9 cellular contexts compared by ENCODE assay signal in genomic region chr11:2387266-2387982, GRCh38. TPM values are rescaled to one million over a fixed set of nuclear protein-coding genes. Genes with fewer than 3 reads are reported as not detected.
DNase-seq lines count a peak whose midpoint lies in the region; ATAC-seq and TF ChIP-seq lines count a peak whose summit lies in the region.
"Had no signal": no experiment of that assay in that cellular context is flagged by ENCODE, and none has a peak within 500 bp of the region (broad histone marks: within the 10 kb centered on the region; RNA-seq: fewer than 3 reads in every experiment).

No MANE protein-coding gene starts in this region.

- H3K9me3 ChIP-seq in SJCRH30 (replicated peaks), result no peaks in the 10 kb centered on the region
- no peaks in the 10 kb centered on the region for H3K9me3 ChIP-seq in gastroesophageal sphincter
- H3K9me3 ChIP-seq in aorta (ENCODE audit: control insufficient read depth, low read length), result no peaks in the 10 kb centered on the region
- H3K9me3 ChIP-seq: HAP-1 had no signal

- H3K27me3 ChIP-seq in SJCRH30 (no peaks in the 10 kb centered on the region), gastroesophageal sphincter (no peaks in the 10 kb centered on the region), aorta (ENCODE audit: control insufficient read depth in 1 of 2, insufficient read depth in 2 of 2, low read length in 1 of 2) (no peaks in the 10 kb centered on the region)

- DNase-seq in SJCRH30 (peak; percentile 34 to 51), AML-193 (lab: John Stamatoyannopoulos, UW) (no peak), aorta (no peak), DMS114 treated with DMSO at 0.1 percent for 48 hours (lab: John Stamatoyannopoulos, UW; ENCODE audit: unreplicated experiment) (no peak)

- intact Hi-C loops in aorta (cut with DNase I), result no loop called here

- TF ChIP-seq CTCF in GM12875 (IDR thresholded peaks at IDR 0.05; ENCODE audit: borderline replicate concordance, insufficient read depth, low read depth, low read length) (no peak), gastroesophageal sphincter (IDR thresholded peaks at IDR 0.05) (no peak)

- no peak for TF ChIP-seq POLR2A in gastroesophageal sphincter (IDR thresholded peaks at IDR 0.05)

- WGBS in gastroesophageal sphincter (ENCODE audit: low coverage in 1 of 2), 2 donors, result 40 to 47% methylated on average over 1 to 3 of the region's 14 CpGs
- WGBS in aorta, 2 donors, result 21 to 29% methylated on average over 14 of the region's 14 CpGs

- H3K27ac ChIP-seq in SJCRH30, result no peak overlapping the region
- H3K27ac ChIP-seq in gastroesophageal sphincter, result peak overlapping the region; percentile 77 to 100 (median 100)
- peak overlapping the region in 17 of 21 experiments; percentile 15 to 82 (median 45) for H3K27ac ChIP-seq in skin epidermis
- peak overlapping the region in 1 of 2 donors; percentile 4 for H3K27ac ChIP-seq in aorta (ENCODE audit: low read depth in 1 of 2, low read length in 2 of 2)

- H3K4me3 ChIP-seq in GM12875 (ENCODE audit: low read depth, low read length) (peak overlapping the region; percentile 39), SJCRH30 (no peak overlapping the region), gastroesophageal sphincter (peak overlapping the region in 1 of 2 donors; percentile 8), skin epidermis (no peak overlapping the region), aorta (ENCODE audit: low read length in 2 of 2) (no peak overlapping the region)
- H3K4me3 ChIP-seq: HAP-1 had no signal

- ATAC-seq in gastroesophageal sphincter, result peak; percentile 14
- ATAC-seq in aorta (ENCODE audit: low FRiP score), result no peak
- no peak for ATAC-seq in HG03097 (IDR thresholded peaks at IDR 0.05; ENCODE audit: low FRiP score, unreplicated experiment)

- H3K36me3 ChIP-seq in SJCRH30, result no peaks in the 10 kb centered on the region
- H3K36me3 ChIP-seq in gastroesophageal sphincter, result peaks cover 0 to 28% of the 10 kb centered on the region in 2 donors
- no peaks in the 10 kb centered on the region for H3K36me3 ChIP-seq in aorta (ENCODE audit: control insufficient read depth in 1 of 2, insufficient read depth in 2 of 2, low read length in 1 of 2)

- H3K4me1 ChIP-seq in SJCRH30 (peaks cover 29% of the 10 kb centered on the region), gastroesophageal sphincter (peaks cover 23 to 100% (median 85%) of the 10 kb centered on the region in 3 donors), aorta (ENCODE audit: control insufficient read depth in 1 of 2, insufficient read depth in 2 of 2, low read length in 2 of 2) (no peaks in the 10 kb centered on the region)
- H3K4me1 ChIP-seq: HAP-1 had no signal

- no peak for TF ChIP-seq EP300 in gastroesophageal sphincter (IDR thresholded peaks at IDR 0.05)

RNA-seq across cellular contexts. Expression of gene CD81, which starts 10.3 kb away (rescaled TPM):
- 95.3 and 97.7 TPM in 2 replicates for total RNA-seq in SJCRH30 (2014; rRNA removed; shearing (Covaris generic))
- total RNA-seq in gastroesophageal sphincter (100 to 1,000 TPM; 327 to 576 (median 541) TPM), aorta (100 to 1,000 TPM; 538 to 620 TPM)
- 100 to 1,000 TPM; 363 to 784 TPM for polyA plus RNA-seq in aorta

RNA-seq across cellular contexts. Expression of gene TSSC4, which starts 13.1 kb away (rescaled TPM):
- 26.7 and 31.1 TPM in 2 replicates for total RNA-seq in SJCRH30 (2014; rRNA removed; shearing (Covaris generic))
- total RNA-seq in gastroesophageal sphincter (10 to 100 TPM; 54.8 to 70.2 (median 66.3) TPM), aorta (10 to 100 TPM; 35.2 to 44.3 TPM)
- 10 to 100 TPM; 42.9 to 64.4 TPM for polyA plus RNA-seq in aorta

RNA-seq across cellular contexts. Expression of gene TRPM5, which starts 56.9 kb away (rescaled TPM):
- not detected in 2 replicates for total RNA-seq in SJCRH30 (2014; rRNA removed; shearing (Covaris generic))
- total RNA-seq in gastroesophageal sphincter (not detected), aorta (not detected)
- polyA plus RNA-seq in aorta, result under 1 TPM in 1 of 2 donors, not detected in 1; 0.25 TPM

RNA-seq across cellular contexts. Expression of gene KCNQ1, which starts 57.4 kb away (rescaled TPM):
- not detected in 2 replicates for total RNA-seq in SJCRH30 (2014; rRNA removed; shearing (Covaris generic))
- total RNA-seq in gastroesophageal sphincter, result 10 to 100 TPM in 1 of 4 donors, 1 to 10 TPM in 3; 2.6 to 12.7 (median 4.9) TPM
- total RNA-seq in aorta, result 10 to 100 TPM in 1 of 2 donors, 1 to 10 TPM in 1; 6.2 to 11.5 TPM
- polyA plus RNA-seq in aorta, result 1 to 10 TPM in 1 of 2 donors, under 1 TPM in 1; 0.67 to 5.4 TPM

Comparison
In these comparisons a context has a peak if more than half of its experiments do, and no peak if none do; other contexts are left out.
1. DNase-seq: peak in SJCRH30 (2 of 2); none in AML-193 (0 of 2), aorta (0 of 2) and DMS114 treated with DMSO at 0.1 percent for 48 hours (single experiment).